32 cellular contexts compared by ENCODE assay signal in genomic region chr2:96649342-96649741, GRCh38. TPM values are rescaled to one million over a fixed set of nuclear protein-coding genes. Genes with fewer than 3 reads are reported as not detected.
"Had no signal": no experiment of that assay in that cellular context is flagged by ENCODE, and none has a peak within 500 bp of the region (broad histone marks: within the 10 kb centered on the region; RNA-seq: fewer than 3 reads in every experiment).

No MANE protein-coding gene starts in this region.

- H3K4me1 ChIP-seq: adrenal gland, body of pancreas, esophagus muscularis mucosa, foreskin keratinocyte, gastrocnemius medialis had no signal

- H3K27ac ChIP-seq: adrenal gland, body of pancreas, esophagus muscularis mucosa, foreskin keratinocyte, gastrocnemius medialis, WERI-Rb-1 had no signal

- H3K9me3 ChIP-seq: adrenal gland, body of pancreas, esophagus muscularis mucosa, gastrocnemius medialis had no signal

- ATAC-seq: activated CD4-positive, CD25-positive, alpha-beta regulatory T cell treated with anti-CD3 and anti-CD28 coated beads, Interleukin-2, amount 50 U/mL, for 24 hours; activated naive CD8-positive, alpha-beta T cell treated with anti-CD3 and anti-CD28 coated beads, Interleukin-2, amount 50 U/mL, for 24 hours; activated T-cell treated with anti-CD3 and anti-CD28 coated beads, Interleukin-2, amount 50 U/mL, for 72 hours; body of pancreas; effector memory CD8-positive, alpha-beta T cell; foreskin keratinocyte; gastrocnemius medialis; T-helper 17 cell had no signal

- H3K36me3 ChIP-seq: adrenal gland, esophagus muscularis mucosa, gastrocnemius medialis, WERI-Rb-1 had no signal

- DNase-seq: activated B cell treated with CpG ODN at 0.5 μM for 24 hours; activated CD4-positive, alpha-beta T cell treated with anti-CD3 and anti-CD28 coated beads for 48 hours; activated CD4-positive, alpha-beta T cell treated with anti-CD3 and anti-CD28 coated beads, Interleukin-2, amount 50 U/mL, for 1 hour; activated CD4-positive, alpha-beta T cell treated with anti-CD3 and anti-CD28 coated beads, Interleukin-2, amount 50 U/mL, for 48 hours; activated CD8-positive, alpha-beta memory T cell treated with anti-CD3 and anti-CD28 coated beads, Interleukin-2, amount 50 U/mL, for 48 hours; activated naive CD4-positive, alpha-beta T cell treated with anti-CD3 and anti-CD28 coated beads for 36 hours; activated naive CD8-positive, alpha-beta T cell treated with anti-CD3 and anti-CD28 coated beads for 36 hours; activated naive CD8-positive, alpha-beta T cell treated with anti-CD3 and anti-CD28 coated beads, Interleukin-2, amount 50 U/mL, for 24 hours; activated T-cell treated with anti-CD3 and anti-CD28 coated beads for 4 hours; activated T-cell treated with anti-CD3 and anti-CD28 coated beads, Interleukin-2, amount 50 U/mL, for 24 hours; activated T-cell treated with anti-CD3 and anti-CD28 coated beads, Interleukin-2, amount 50 U/mL, for 72 hours; adrenal gland; amygdala; aorta; body of pancreas; caudate nucleus; cortex of kidney; dermis blood vessel endothelial cell; effector CD4-positive, alpha-beta T cell; effector memory CD8-positive, alpha-beta T cell; erythroblast; foreskin keratinocyte; gastrocnemius medialis; glutamatergic neuron; T-helper 1 cell; T-helper 17 cell; T1000; WERI-Rb-1 had no signal

- H3K4me3 ChIP-seq: adrenal gland, body of pancreas, esophagus muscularis mucosa, gastrocnemius medialis had no signal

- H3K27me3 ChIP-seq: adrenal gland, body of pancreas, esophagus muscularis mucosa, foreskin keratinocyte, gastrocnemius medialis had no signal

- FAIRE-seq: colon had no signal

RNA-seq across cellular contexts. Expression of gene FER1L5, which starts 6.8 kb away (rescaled TPM):
- total RNA-seq: activated B cell treated with CpG ODN at 0.5 μM for 24 hours; activated naive CD4-positive, alpha-beta T cell treated with anti-CD3 and anti-CD28 coated beads for 36 hours; activated naive CD8-positive, alpha-beta T cell treated with anti-CD3 and anti-CD28 coated beads for 36 hours; activated T-cell treated with anti-CD3 and anti-CD28 coated beads, Interleukin-2, amount 50 U/mL, for 72 hours; chondrocyte; gastrocnemius medialis; T-helper 17 cell had no signal
